1 cellular context compared by ENCODE assay signal in the genomic region with DNA sequence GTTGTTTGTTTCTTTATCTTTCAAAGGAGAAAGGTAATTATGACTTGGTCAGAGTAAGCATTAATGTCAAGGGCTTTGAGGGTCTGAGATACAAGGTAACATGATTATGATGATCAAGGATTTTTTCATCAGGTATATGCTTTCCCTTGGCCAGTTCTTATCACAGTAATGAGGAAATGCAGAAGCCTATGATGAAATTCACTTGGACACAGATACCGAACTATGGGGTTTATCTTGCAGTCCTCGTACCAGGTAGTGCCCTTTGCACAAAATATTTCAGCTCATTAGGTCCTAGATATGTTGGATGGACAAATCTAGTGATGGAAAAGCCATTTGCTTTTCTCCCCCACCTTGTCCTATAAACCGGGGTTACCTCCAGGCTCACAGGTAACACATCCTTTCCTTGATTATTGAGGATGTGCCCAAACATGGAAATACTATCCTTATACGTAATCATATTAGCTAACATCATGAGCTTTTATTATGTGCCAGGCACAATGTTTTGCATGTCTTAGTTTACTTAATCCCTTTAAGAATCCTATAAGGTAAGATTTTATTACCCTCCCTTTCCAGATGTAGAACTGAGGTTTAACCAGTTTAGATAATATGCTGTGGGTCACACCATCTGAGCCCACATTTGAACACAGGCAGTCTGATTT.
TF ChIP-seq lines count a peak whose summit lies in the region.

No MANE protein-coding gene starts in this region.

TF ChIP-seq in HepG2, 621 proteins besides CTCF, POLR2A, EP300 and RAD21 (continued from another document):
- TF ChIP-seq, protein P1, sequence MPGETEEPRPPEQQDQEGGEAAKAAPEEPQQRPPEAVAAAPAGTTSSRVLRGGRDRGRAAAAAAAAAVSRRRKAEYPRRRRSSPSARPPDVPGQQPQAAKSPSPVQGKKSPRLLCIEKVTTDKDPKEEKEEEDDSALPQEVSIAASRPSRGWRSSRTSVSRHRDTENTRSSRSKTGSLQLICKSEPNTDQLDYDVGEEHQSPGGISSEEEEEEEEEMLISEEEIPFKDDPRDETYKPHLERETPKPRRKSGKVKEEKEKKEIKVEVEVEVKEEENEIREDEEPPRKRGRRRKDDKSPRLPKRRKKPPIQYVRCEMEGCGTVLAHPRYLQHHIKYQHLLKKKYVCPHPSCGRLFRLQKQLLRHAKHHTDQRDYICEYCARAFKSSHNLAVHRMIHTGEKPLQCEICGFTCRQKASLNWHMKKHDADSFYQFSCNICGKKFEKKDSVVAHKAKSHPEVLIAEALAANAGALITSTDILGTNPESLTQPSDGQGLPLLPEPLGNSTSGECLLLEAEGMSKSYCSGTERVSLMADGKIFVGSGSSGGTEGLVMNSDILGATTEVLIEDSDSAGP (CRISPR knock-in tag; IDR thresholded peaks at IDR 0.05; ENCODE audit: borderline replicate concordance): no peak
